Comparison of ENCODE assay signal across 11 cellular contexts in the genomic region with DNA sequence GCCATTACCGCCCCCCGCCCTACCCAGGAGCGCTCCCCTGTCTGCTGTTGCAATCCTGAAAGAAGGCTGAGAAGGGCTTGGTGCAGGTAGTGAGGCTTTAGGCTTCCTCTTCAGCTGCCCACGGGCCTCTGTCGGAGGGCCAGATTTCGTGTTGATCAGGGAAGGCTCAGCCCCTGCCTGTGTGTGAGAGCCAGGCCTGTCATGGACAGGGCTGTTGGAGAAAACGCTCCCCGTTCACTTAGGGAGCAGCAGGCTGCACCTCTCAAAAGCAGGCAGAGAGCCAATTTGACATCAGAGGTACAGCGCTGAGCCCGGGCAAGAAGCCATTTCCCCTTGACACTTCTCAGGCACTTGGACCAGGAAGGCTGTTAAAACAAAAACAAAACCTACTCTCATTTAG. TPM values are rescaled to one million over a fixed set of nuclear protein-coding genes. Genes with fewer than 3 reads are reported as not detected.
DNase-seq lines count a peak whose midpoint lies in the region; ATAC-seq and TF ChIP-seq lines count a peak whose summit lies in the region.
"Had no signal": no experiment of that assay in that cellular context is flagged by ENCODE, and none has a peak within 500 bp of the region (broad histone marks: within the 10 kb centered on the region; RNA-seq: fewer than 3 reads in every experiment).

No MANE protein-coding gene starts in this region.

- H3K27me3 ChIP-seq in DOHH2 (ENCODE audit: control insufficient read depth, low read length) (no peaks in the 10 kb centered on the region), fibroblast of lung (ENCODE audit: control insufficient read depth, insufficient read depth, low read length) (no peaks in the 10 kb centered on the region), A673 (replicated peaks; ENCODE audit: insufficient read depth, low read depth, low read length, poor library complexity) (no peaks in the 10 kb centered on the region)

- peak; percentile 77 for DNase-seq in NCI-H1092 treated with DMSO at 0.1 percent for 48 hours (lab: John Stamatoyannopoulos, UW)
- DNase-seq in fibroblast of lung (ENCODE audit: low read depth in 2 of 2) = no peak
- DNase-seq in NCI-H1930 (lab: John Stamatoyannopoulos, UW) = no peak
- DNase-seq in NCI-H526 treated with DMSO at 0.1 percent for 48 hours (lab: John Stamatoyannopoulos, UW) = no peak
- DNase-seq in A673 (ENCODE audit: low spot score) = no peak

- no peak for TF ChIP-seq CTCF in DOHH2 (IDR thresholded peaks at IDR 0.05; ENCODE audit: low read depth, low read length, poor library complexity, severe bottlenecking)
- TF ChIP-seq CTCF in fibroblast of lung (conservative IDR thresholded peaks at IDR 0.05 in 1 of 2, IDR thresholded peaks at IDR 0.05 in 1 of 2; ENCODE audit: low read depth in 1 of 2, low read length in 2 of 2) = no peak
- no peak for TF ChIP-seq CTCF in A673 (conservative IDR thresholded peaks at IDR 0.05; ENCODE audit: low read depth, low read length)

- H3K27ac Mint-ChIP-seq in activated T-helper 17 cell treated with anti-CD3 and anti-CD28 coated beads, Interleukin-2, amount 50 U/mL, for 72 hours = no peak overlapping the region

- H3K4me2 ChIP-seq in DOHH2 (ENCODE audit: low read length) = peak overlapping the region; percentile 19; the same call in 1 of the 2 replicates
- no peak overlapping the region for H3K4me2 ChIP-seq in fibroblast of lung (ENCODE audit: extremely low read depth, insufficient read depth, low read length)

- no peaks in the 10 kb centered on the region for H3K9me2 ChIP-seq in DOHH2 (replicated peaks; ENCODE audit: control insufficient read depth, low read length)

- no peak overlapping the region for H3K9ac ChIP-seq in fibroblast of lung (ENCODE audit: insufficient read depth, low read length)

- H3K27ac ChIP-seq in DOHH2 (ENCODE audit: low read depth, low read length) (no peak overlapping the region), fibroblast of lung (ENCODE audit: insufficient read depth, low read length) (no peak overlapping the region), A673 (ENCODE audit: low read depth, low read length, poor library complexity, severe bottlenecking) (no peak overlapping the region)
- H3K27ac ChIP-seq: psoas muscle, VCaP had no signal

- no peaks in the 10 kb centered on the region for H3K36me3 Mint-ChIP-seq in activated T-helper 17 cell treated with anti-CD3 and anti-CD28 coated beads, Interleukin-2, amount 50 U/mL, for 72 hours (ENCODE audit: low read depth)

- ATAC-seq in GM21528 (IDR thresholded peaks at IDR 0.05; ENCODE audit: low FRiP score, unreplicated experiment) = peak; percentile 26
- no peak for ATAC-seq in activated T-helper 17 cell treated with anti-CD3 and anti-CD28 coated beads, Interleukin-2, amount 50 U/mL, for 72 hours (replicated peaks)

- H3K4me1 ChIP-seq in DOHH2 (ENCODE audit: control insufficient read depth, low read length) = peaks cover 6% of the 10 kb centered on the region
- H3K4me1 ChIP-seq in fibroblast of lung (ENCODE audit: control insufficient read depth, extremely low read depth, insufficient read depth, low read length) = peaks cover 23% of the 10 kb centered on the region
- H3K4me1 ChIP-seq in A673 (ENCODE audit: insufficient read depth, low read length, poor library complexity, severe bottlenecking) = peaks cover 11% of the 10 kb centered on the region
- H3K4me1 ChIP-seq: psoas muscle had no signal

- peak overlapping the region; percentile 17 for H2AFZ ChIP-seq in fibroblast of lung (ENCODE audit: low read length)

- no TSS peak for BruUV-seq in A673 (replicated peaks; lab: Mats Ljungman, UMichigan)

- no peak overlapping the region for H3K4me3 Mint-ChIP-seq in activated T-helper 17 cell treated with anti-CD3 and anti-CD28 coated beads, Interleukin-2, amount 50 U/mL, for 72 hours

- peaks cover 3% of the 10 kb centered on the region for H3K27me3 Mint-ChIP-seq in activated T-helper 17 cell treated with anti-CD3 and anti-CD28 coated beads, Interleukin-2, amount 50 U/mL, for 72 hours

- peaks cover 4% of the 10 kb centered on the region for H3K4me1 Mint-ChIP-seq in activated T-helper 17 cell treated with anti-CD3 and anti-CD28 coated beads, Interleukin-2, amount 50 U/mL, for 72 hours

- intact Hi-C loops in A673 (cut with micrococcal nuclease; ENCODE audit: unreplicated experiment) = loop anchor here (2.0 kb wide), 1 partner anchor 221 kb away; no protein-coding TSS in a partner anchor

- no peaks in the 10 kb centered on the region for H3K36me3 ChIP-seq in DOHH2 (ENCODE audit: control insufficient read depth, low read length)
- no peaks in the 10 kb centered on the region for H3K36me3 ChIP-seq in fibroblast of lung (ENCODE audit: control insufficient read depth, insufficient read depth, low read length)
- H3K36me3 ChIP-seq in A673 (ENCODE audit: insufficient read depth, low read length, poor library complexity, severe bottlenecking) = no peaks in the 10 kb centered on the region

- no peak overlapping the region for H3K4me3 ChIP-seq in DOHH2 (ENCODE audit: low read length)
- H3K4me3 ChIP-seq in fibroblast of lung (replicated peaks in 1 of 4; ENCODE audit: control extremely low read depth in 1 of 4, insufficient read depth in 1 of 4, low read depth in 3 of 4, low read length in 4 of 4) = no peak overlapping the region
- no peak overlapping the region for H3K4me3 ChIP-seq in A673 (ENCODE audit: low read depth, low read length, poor library complexity, severe bottlenecking)
- H3K4me3 ChIP-seq: psoas muscle had no signal

- H3K9me3 ChIP-seq in DOHH2 (ENCODE audit: control insufficient read depth, insufficient read depth, low read length) (no peaks in the 10 kb centered on the region), fibroblast of lung (ENCODE audit: control insufficient read depth, insufficient read depth, low read depth, low read length) (no peaks in the 10 kb centered on the region), A673 (ENCODE audit: low read depth, low read length, poor library complexity, severe bottlenecking) (no peaks in the 10 kb centered on the region)
- H3K9me3 ChIP-seq: psoas muscle had no signal

- H3K9me3 Mint-ChIP-seq in activated T-helper 17 cell treated with anti-CD3 and anti-CD28 coated beads, Interleukin-2, amount 50 U/mL, for 72 hours = no peaks in the 10 kb centered on the region

- H3F3A ChIP-seq in DOHH2 (ENCODE audit: control insufficient read depth, insufficient read depth) = no peaks in the 10 kb centered on the region

- H3K79me2 ChIP-seq in DOHH2 (ENCODE audit: control insufficient read depth, low read length) (no peaks in the 10 kb centered on the region), fibroblast of lung (ENCODE audit: control insufficient read depth, insufficient read depth, low read length) (no peaks in the 10 kb centered on the region)

- POLR2A ChIA-PET in A673 (lab: Charles Lee; ENCODE audit: low non-redundant PET) = no interaction called here

- CTCF ChIA-PET in A673 (lab: Charles Lee) = interaction anchor here (1.0 kb wide), 1 partner anchor 219 kb away, joined by 3 read pairs; no protein-coding TSS in a partner anchor

- H4K20me1 ChIP-seq in DOHH2 (ENCODE audit: control insufficient read depth, insufficient read depth, low read depth, low read length) = no peaks in the 10 kb centered on the region
- H4K20me1 ChIP-seq in fibroblast of lung (ENCODE audit: control insufficient read depth, extremely low read depth, insufficient read depth, low read length) = no peaks in the 10 kb centered on the region

RNA-seq across cellular contexts. Expression of a gene that starts 19.0 kb away (rescaled TPM):
- total RNA-seq in fibroblast of lung (not detected in 2 replicates), A673 (2021) (0.28 TPM in 1 of 2 replicates, not detected in the other)
- polyA plus RNA-seq in fibroblast of lung = 0.06 and 0.24 TPM in 2 replicates
- polyA plus RNA-seq in fibroblast of lung (2012) = 0.07 and 0.14 TPM in 2 replicates
- not detected in 2 replicates for polyA minus RNA-seq in fibroblast of lung (ENCODE audit: low replicate concordance)
- not detected for total RNA-seq in activated T-helper 17 cell treated with anti-CD3 and anti-CD28 coated beads, Interleukin-2, amount 50 U/mL, for 72 hours
- total RNA-seq: Daoy, psoas muscle had no signal
- polyA plus RNA-seq: psoas muscle had no signal

RNA-seq across cellular contexts. Expression of a gene that starts 35.1 kb away (rescaled TPM):
- total RNA-seq in fibroblast of lung (not detected in 2 replicates), A673 (2021) (not detected in 2 replicates)
- not detected in 2 replicates for polyA plus RNA-seq in fibroblast of lung
- not detected in 2 replicates for polyA plus RNA-seq in fibroblast of lung (2012)
- polyA minus RNA-seq in fibroblast of lung (ENCODE audit: low replicate concordance) = not detected in 2 replicates
- total RNA-seq in activated T-helper 17 cell treated with anti-CD3 and anti-CD28 coated beads, Interleukin-2, amount 50 U/mL, for 72 hours = not detected
- total RNA-seq: Daoy had no signal
- polyA plus RNA-seq: psoas muscle had no signal
